In genomic region chr9:127580371-127580770, GRCh38 we compare ENCODE assay signal across 22 cellular contexts. TPM values are rescaled to one million over a fixed set of nuclear protein-coding genes. Genes with fewer than 3 reads are reported as not detected.
DNase-seq lines count a peak whose midpoint lies in the region; ATAC-seq and TF ChIP-seq lines count a peak whose summit lies in the region.
"Had no signal": no experiment of that assay in that cellular context is flagged by ENCODE, and none has a peak within 500 bp of the region (broad histone marks: within the 10 kb centered on the region; RNA-seq: fewer than 3 reads in every experiment).

No MANE protein-coding gene starts in this region.

- H3K9me3 Mint-ChIP-seq in activated T-helper 17 cell treated with anti-CD3 and anti-CD28 coated beads, Interleukin-2, amount 50 U/mL, for 72 hours = no peaks in the 10 kb centered on the region
- H3K9me3 Mint-ChIP-seq in neural progenitor cell = no peaks in the 10 kb centered on the region
- H3K9me3 Mint-ChIP-seq: endodermal cell; naive B cell; stimulated activated naive CD8-positive, alpha-beta T cell treated with anti-CD3 and anti-CD28 coated beads, Interleukin-15, amount 100 ng/mL, for 72 hours had no signal

- no peak overlapping the region for H3K4me2 ChIP-seq in neural progenitor cell

- H3K27me3 ChIP-seq in heart left ventricle = no peaks in the 10 kb centered on the region
- no peaks in the 10 kb centered on the region for H3K27me3 ChIP-seq in neural progenitor cell
- no peaks in the 10 kb centered on the region for H3K27me3 ChIP-seq in MG63

- in situ Hi-C loops in GM13976 (cut with MboI; ENCODE audit: low sequenced_read_pairs, unreplicated experiment) = no loop called here

- no peaks in the 10 kb centered on the region for H3K27me3 Mint-ChIP-seq in activated T-helper 17 cell treated with anti-CD3 and anti-CD28 coated beads, Interleukin-2, amount 50 U/mL, for 72 hours
- H3K27me3 Mint-ChIP-seq in neural progenitor cell (ENCODE audit: insufficient read depth, low read depth) = peaks cover 3% of the 10 kb centered on the region

- peaks cover 6% of the 10 kb centered on the region for H3K36me3 Mint-ChIP-seq in activated T-helper 17 cell treated with anti-CD3 and anti-CD28 coated beads, Interleukin-2, amount 50 U/mL, for 72 hours (ENCODE audit: low read depth)
- no peaks in the 10 kb centered on the region for H3K36me3 Mint-ChIP-seq in neural progenitor cell
- H3K36me3 Mint-ChIP-seq: naive B cell had no signal

- H3K4me1 Mint-ChIP-seq in activated T-helper 17 cell treated with anti-CD3 and anti-CD28 coated beads, Interleukin-2, amount 50 U/mL, for 72 hours = peaks cover 13% of the 10 kb centered on the region
- peaks cover 16% of the 10 kb centered on the region for H3K4me1 Mint-ChIP-seq in neural progenitor cell
- H3K4me1 Mint-ChIP-seq: naive B cell had no signal

- no peak overlapping the region for H3K9ac ChIP-seq in neural progenitor cell

- TF ChIP-seq CTCF in heart left ventricle (IDR thresholded peaks at IDR 0.05) (no peak), neural progenitor cell (IDR thresholded peaks at IDR 0.05) (no peak), GM13976 (IDR thresholded peaks at IDR 0.05; ENCODE audit: borderline replicate concordance, control extremely low read depth, extremely low read depth, insufficient read depth, missing control alignments) (no peak)

- ATAC-seq in left ventricle myocardium superior (no peak), heart left ventricle (no peak)
- ATAC-seq in activated T-helper 17 cell treated with anti-CD3 and anti-CD28 coated beads, Interleukin-2, amount 50 U/mL, for 72 hours (replicated peaks) = no peak
- ATAC-seq: activated CD4-positive, alpha-beta T cell treated with anti-CD3 and anti-CD28 coated beads for 36 hours; stimulated activated naive CD8-positive, alpha-beta T cell treated with anti-CD3 and anti-CD28 coated beads, Interleukin-15, amount 100 ng/mL, for 72 hours had no signal

- H3K4me1 ChIP-seq in heart left ventricle (peaks cover 0 to 48% (median 16%) of the 10 kb centered on the region in 12 donors), neural progenitor cell (peaks cover 7% of the 10 kb centered on the region)
- H3K4me1 ChIP-seq: HAP-1 had no signal

- H3K27ac ChIP-seq in heart left ventricle (peak overlapping the region in 2 of 12 donors; percentile 46 to 86), neural progenitor cell (no peak overlapping the region)

- no peaks in the 10 kb centered on the region for H3K79me2 ChIP-seq in neural progenitor cell (ENCODE audit: low read depth)

- H3K4me3 ChIP-seq in heart left ventricle = no peak overlapping the region
- H3K4me3 ChIP-seq in neural progenitor cell = no peak overlapping the region
- no peak overlapping the region for H3K4me3 ChIP-seq in MG63
- H3K4me3 ChIP-seq: HAP-1 had no signal

- intact Hi-C loops in left ventricle myocardium superior (cut with micrococcal nuclease) = loop anchor here (10.0 kb wide), 1 partner anchor 46 kb away; no protein-coding TSS in a partner anchor
- intact Hi-C loops in heart left ventricle (cut with DNase I) = no loop called here

- WGBS in heart left ventricle, 4 donors = 79 to 91% (median 89%) methylated on average over 8 of the region's 8 CpGs

- peak overlapping the region; percentile 94 for H3K27ac Mint-ChIP-seq in activated T-helper 17 cell treated with anti-CD3 and anti-CD28 coated beads, Interleukin-2, amount 50 U/mL, for 72 hours
- H3K27ac Mint-ChIP-seq in neural progenitor cell = peak overlapping the region; percentile 69
- H3K27ac Mint-ChIP-seq: activated CD4-positive, alpha-beta T cell treated with anti-CD3 and anti-CD28 coated beads for 36 hours; endodermal cell; stimulated activated naive CD8-positive, alpha-beta T cell treated with anti-CD3 and anti-CD28 coated beads, Interleukin-15, amount 100 ng/mL, for 72 hours had no signal

- H4K20me1 ChIP-seq in neural progenitor cell (ENCODE audit: low read depth) = no peaks in the 10 kb centered on the region

- H3F3A ChIP-seq in neural progenitor cell (ENCODE audit: low read depth) = peaks cover 12% of the 10 kb centered on the region

- H3K36me3 ChIP-seq in heart left ventricle (no peaks in the 10 kb centered on the region), neural progenitor cell (no peaks in the 10 kb centered on the region), MG63 (no peaks in the 10 kb centered on the region)
- H3K36me3 ChIP-seq: HAP-1, left ventricle myocardium inferior had no signal

- H2AFZ ChIP-seq in neural progenitor cell (replicated peaks) = no peak overlapping the region

- H3K9me3 ChIP-seq in heart left ventricle = no peaks in the 10 kb centered on the region
- no peaks in the 10 kb centered on the region for H3K9me3 ChIP-seq in neural progenitor cell (ENCODE audit: low read depth)
- H3K9me3 ChIP-seq in MG63 = peaks cover 6% of the 10 kb centered on the region
- H3K9me3 ChIP-seq: HAP-1, left ventricle myocardium inferior had no signal

- no peak for TF ChIP-seq POLR2A in heart left ventricle (IDR thresholded peaks at IDR 0.05)
- TF ChIP-seq POLR2A in erythroblast (IDR thresholded peaks at IDR 0.05; ENCODE audit: low read length) = no peak

- peak overlapping the region; percentile 92 for H3K4me3 Mint-ChIP-seq in activated T-helper 17 cell treated with anti-CD3 and anti-CD28 coated beads, Interleukin-2, amount 50 U/mL, for 72 hours
- H3K4me3 Mint-ChIP-seq in neural progenitor cell = no peak overlapping the region
- H3K4me3 Mint-ChIP-seq: endodermal cell, naive B cell had no signal

- DNase-seq in left ventricle myocardium superior (peak; percentile 46), heart left ventricle (no peak), neural progenitor cell (ENCODE audit: low spot score) (no peak), erythroblast (lab: John Stamatoyannopoulos, UW) (no peak), epidermal melanocyte (ENCODE audit: insufficient read length, low spot score) (no peak), GM13976 (ENCODE audit: low spot score) (no peak), MG63 (no peak)
- DNase-seq: activated CD4-positive, alpha-beta T cell treated with anti-CD3 and anti-CD28 coated beads for 36 hours; activated T-cell treated with anti-CD3 and anti-CD28 coated beads, Interleukin-2, amount 50 U/mL, for 48 hours; AML-193; cerebellar nuclear complex; DMS153; endodermal cell; Kasumi-1; left ventricle myocardium inferior; naive B cell; NCI-H1417; NCI-H2227 treated with DMSO at 0.1 percent for 48 hours; SIG-M5; stimulated activated naive CD8-positive, alpha-beta T cell treated with anti-CD3 and anti-CD28 coated beads, Interleukin-15, amount 100 ng/mL, for 72 hours had no signal

RNA-seq across cellular contexts. Expression of gene STXBP1, which starts 31.7 kb away (rescaled TPM):
- total RNA-seq in left ventricle myocardium superior (49.4 TPM), heart left ventricle (100 to 1,000 TPM in 1 of 9 donors, 10 to 100 TPM in 8; 35.9 to 102 (median 50.2) TPM), neural progenitor cell (ENCODE audit: low replicate concordance) (12.0 and 23.1 TPM in 2 replicates)
- polyA plus RNA-seq in heart left ventricle = 10 to 100 TPM; 14.0 to 23.7 TPM
- 10 to 100 TPM; 14.7 to 17.1 TPM for total RNA-seq in activated T-helper 17 cell treated with anti-CD3 and anti-CD28 coated beads, Interleukin-2, amount 50 U/mL, for 72 hours
- total RNA-seq in MG63 (2014; rRNA removed; shearing (Covaris generic); ENCODE audit: low replicate concordance) = 0.36 and 87.7 TPM in 2 replicates
